ENCODE assay signal across 22 cellular contexts in genomic region chr20:5540091-5540490, GRCh38.
"Had no signal": no experiment of that assay in that cellular context is flagged by ENCODE, and none has a peak within 500 bp of the region (broad histone marks: within the 10 kb centered on the region; RNA-seq: fewer than 3 reads in every experiment).

No MANE protein-coding gene starts in this region.

- H3K36me3 ChIP-seq: ovary had no signal

- H3K4me1 ChIP-seq: esophagus squamous epithelium, foreskin keratinocyte, right atrium auricular region, stomach, transverse colon had no signal

- H3K9me3 ChIP-seq: esophagus squamous epithelium, ovary, right atrium auricular region, sigmoid colon, stomach, thoracic aorta, transverse colon had no signal

- FAIRE-seq: kidney had no signal

- H3K27ac Mint-ChIP-seq: nephron progenitor cell had no signal

- H3K27me3 ChIP-seq: esophagus squamous epithelium, foreskin keratinocyte, ovary, right atrium auricular region, sigmoid colon, stomach, transverse colon had no signal

- DNase-seq: dermis blood vessel endothelial cell; esophagus squamous epithelium; foreskin keratinocyte; immature natural killer cell; kidney; left colon; left ventricle myocardium superior; mesenchymal stem cell; midbrain; nephron progenitor cell; ovary; sigmoid colon; stimulated activated CD4-positive, alpha-beta T cell treated with anti-CD3 and anti-CD28 coated beads, Interleukin-2, amount 100 ng/mL, for 24 hours; stimulated activated CD4-positive, alpha-beta T cell treated with anti-CD3 and anti-CD28 coated beads, Interleukin-4, amount 100 ng/mL, for 4 hours; stimulated activated naive CD4-positive, alpha-beta T cell; stomach; substantia nigra; transverse colon had no signal

- H3K27ac ChIP-seq: esophagus squamous epithelium, foreskin keratinocyte, ovary, right atrium auricular region, sigmoid colon, skin epidermis, stomach, thoracic aorta, transverse colon had no signal

- H3K4me3 ChIP-seq: esophagus squamous epithelium, lung, ovary, right atrium auricular region, sigmoid colon, skin epidermis, stomach, thoracic aorta, transverse colon had no signal

- H3K4me3 Mint-ChIP-seq: immature natural killer cell, nephron progenitor cell had no signal

- H3K4me1 Mint-ChIP-seq: nephron progenitor cell had no signal

- ATAC-seq: foreskin keratinocyte, left colon, left ventricle myocardium superior had no signal

- H3K9me3 Mint-ChIP-seq: immature natural killer cell, nephron progenitor cell had no signal
